8 cellular contexts compared by ENCODE assay signal in genomic region chr17:44556114-44556853, GRCh38. TPM values are rescaled to one million over a fixed set of nuclear protein-coding genes. Genes with fewer than 3 reads are reported as not detected.
DNase-seq lines count a peak whose midpoint lies in the region; ATAC-seq, FAIRE-seq and TF ChIP-seq lines count a peak whose summit lies in the region.

No MANE protein-coding gene starts in this region.

- H3K4me2 ChIP-seq in parathyroid adenoma (ENCODE audit: low read length): peak overlapping the region; percentile 98

- peak; percentile 72 to 80 for ATAC-seq in left cardiac atrium
- ATAC-seq in esophagus mucosa: no peak
- ATAC-seq in HG02798 (IDR thresholded peaks at IDR 0.05; ENCODE audit: poor library complexity, unreplicated experiment): no peak

- H3K36me3 ChIP-seq in adipocyte (ENCODE audit: control insufficient read depth, insufficient read depth, low read length, severe bottlenecking) (no peaks in the 10 kb centered on the region), parathyroid adenoma (ENCODE audit: control insufficient read depth, insufficient read depth, low read length) (no peaks in the 10 kb centered on the region)

- H3K9me3 ChIP-seq in adipocyte (ENCODE audit: control insufficient read depth, low read length) (no peaks in the 10 kb centered on the region), parathyroid adenoma (ENCODE audit: control insufficient read depth, low read length) (no peaks in the 10 kb centered on the region)

- H3K9ac ChIP-seq in adipocyte (ENCODE audit: low read length) (peak overlapping the region; percentile 94), parathyroid adenoma (peak overlapping the region; percentile 55)

- TF ChIP-seq POLR2A in GM12892 (IDR thresholded peaks at IDR 0.05; ENCODE audit: low read depth, low read length): no peak

- H3K79me2 ChIP-seq in parathyroid adenoma: no peaks in the 10 kb centered on the region

- H3K27me3 ChIP-seq in adipocyte (replicated peaks; ENCODE audit: control insufficient read depth, insufficient read depth, low read length) (no peaks in the 10 kb centered on the region), parathyroid adenoma (ENCODE audit: control insufficient read depth, insufficient read depth, low read length) (no peaks in the 10 kb centered on the region)

- DNase-seq in AG08396 (ENCODE audit: low spot score) (peak; percentile 60), GM12892 (ENCODE audit: insufficient read length) (peak; percentile 49), NCI-H345 treated with DMSO at 0.1 percent for 48 hours (lab: John Stamatoyannopoulos, UW; ENCODE audit: unreplicated experiment) (peak; percentile 26), adipocyte (ENCODE audit: low read depth) (peak; percentile 76), left cardiac atrium (no peak)

- H3K4me3 ChIP-seq in adipocyte (ENCODE audit: low read length) (peak overlapping the region; percentile 87), parathyroid adenoma (ENCODE audit: low read depth, low read length) (peak overlapping the region; percentile 98)

- peak overlapping the region; percentile 48 for H3K27ac ChIP-seq in parathyroid adenoma

- peak overlapping the region; percentile 99 for H2AFZ ChIP-seq in parathyroid adenoma

- peak; percentile 51 for FAIRE-seq in GM12892 (lab: Jason Lieb, UNC)

- H3K4me1 ChIP-seq in adipocyte (ENCODE audit: control insufficient read depth, insufficient read depth, low read length) (peaks cover 21% of the 10 kb centered on the region), parathyroid adenoma (no peaks in the 10 kb centered on the region)

- TF ChIP-seq CTCF in parathyroid adenoma (IDR thresholded peaks at IDR 0.05): no peak

- intact Hi-C loops in left cardiac atrium (cut with DNase I): no loop called here

RNA-seq across cellular contexts. Expression of gene FZD2, which starts 1.0 kb away (rescaled TPM):
- polyA plus RNA-seq in GM12892 (2012; ENCODE audit: missing spikeins): 0.19 TPM
- total RNA-seq in left cardiac atrium: 1 to 10 TPM; 3.0 to 4.3 TPM
- total RNA-seq in esophagus mucosa: 0.60 TPM

RNA-seq across cellular contexts. Expression of gene GPATCH8, which starts 53.1 kb away (rescaled TPM):
- polyA plus RNA-seq in GM12892 (2012; ENCODE audit: missing spikeins): 19.3 TPM
- 10 to 100 TPM; 20.8 to 28.9 TPM for total RNA-seq in left cardiac atrium
- 24.7 TPM for total RNA-seq in esophagus mucosa

Comparison
In these comparisons a context has a peak if more than half of its experiments do, and no peak if none do; other contexts are left out.
1. ATAC-seq: peak in left cardiac atrium (2 of 2); none in esophagus mucosa (single experiment) and HG02798 (single experiment).